In the genomic region with DNA sequence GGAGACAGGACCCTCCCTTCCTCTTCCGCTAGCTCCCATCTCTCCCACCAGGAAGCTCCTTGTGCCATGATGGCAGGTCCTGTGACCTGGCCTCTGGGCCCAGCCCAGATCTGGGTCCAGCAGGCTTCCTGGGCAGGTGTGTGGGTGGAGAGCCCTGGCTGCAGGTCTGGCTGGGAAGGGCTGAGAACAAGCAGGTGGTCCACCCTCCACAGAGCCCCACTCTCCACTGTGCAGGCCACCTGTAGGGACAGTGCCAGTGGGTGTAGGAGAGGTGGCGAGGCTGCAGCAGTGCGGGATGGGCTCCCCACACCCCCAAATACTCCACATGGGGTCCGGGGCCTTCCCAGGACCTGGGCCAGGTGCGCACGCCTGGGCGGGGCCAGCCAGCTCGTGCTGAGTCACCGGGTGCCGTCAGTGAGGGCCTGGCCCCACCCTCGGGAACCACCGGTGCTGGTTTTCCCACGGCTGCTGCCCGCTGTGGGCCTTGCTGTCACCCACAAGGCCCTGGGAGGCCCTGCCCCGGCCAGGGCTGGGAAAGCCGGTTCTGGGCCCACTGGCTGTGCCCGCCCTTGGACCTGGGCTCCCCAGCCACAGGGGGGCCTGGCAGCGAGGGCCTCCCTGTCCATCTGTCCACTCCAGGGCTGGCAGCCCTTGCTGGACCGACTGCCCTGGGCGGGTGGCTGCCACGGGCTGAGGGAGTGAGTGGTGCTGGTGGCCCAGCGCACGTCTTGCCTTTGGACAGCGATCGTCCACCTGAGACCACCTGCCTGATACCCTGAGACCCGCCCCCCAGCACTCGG, we compare ENCODE assay signal across 2 cellular contexts.
TF ChIP-seq lines count a peak whose summit lies in the region.

No MANE protein-coding gene starts in this region.

TF ChIP-seq in HEK293, 187 proteins besides CTCF, POLR2A, EP300 and RAD21 (continued from another document):
- TF ChIP-seq, protein P1, sequence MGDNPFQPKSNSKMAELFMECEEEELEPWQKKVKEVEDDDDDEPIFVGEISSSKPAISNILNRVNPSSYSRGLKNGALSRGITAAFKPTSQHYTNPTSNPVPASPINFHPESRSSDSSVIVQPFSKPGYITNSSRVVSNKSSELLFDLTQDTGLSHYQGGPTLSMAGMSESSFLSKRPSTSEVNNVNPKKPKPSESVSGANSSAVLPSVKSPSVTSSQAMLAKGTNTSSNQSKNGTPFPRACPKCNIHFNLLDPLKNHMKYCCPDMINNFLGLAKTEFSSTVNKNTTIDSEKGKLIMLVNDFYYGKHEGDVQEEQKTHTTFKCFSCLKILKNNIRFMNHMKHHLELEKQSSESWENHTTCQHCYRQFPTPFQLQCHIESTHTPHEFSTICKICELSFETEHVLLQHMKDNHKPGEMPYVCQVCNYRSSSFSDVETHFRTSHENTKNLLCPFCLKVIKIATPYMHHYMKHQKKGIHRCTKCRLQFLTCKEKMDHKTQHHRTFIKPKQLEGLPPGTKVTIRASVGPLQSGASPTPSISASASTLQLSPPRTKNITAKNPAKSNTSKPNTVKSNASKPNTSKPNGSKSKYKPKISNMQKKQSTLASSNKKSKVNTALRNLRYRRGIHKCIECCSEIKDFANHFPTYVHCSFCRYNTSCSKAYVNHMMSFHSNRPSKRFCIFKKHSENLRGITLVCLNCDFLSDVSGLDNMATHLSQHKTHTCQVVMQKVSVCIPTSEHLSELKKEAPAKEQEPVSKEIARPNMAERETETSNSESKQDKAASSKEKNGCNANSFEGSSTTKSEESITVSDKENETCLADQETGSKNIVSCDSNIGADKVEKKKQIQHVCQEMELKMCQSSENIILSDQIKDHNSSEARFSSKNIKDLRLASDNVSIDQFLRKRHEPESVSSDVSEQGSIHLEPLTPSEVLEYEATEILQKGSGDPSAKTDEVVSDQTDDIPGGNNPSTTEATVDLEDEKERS (tag by site-specific recombination; IDR thresholded peaks at IDR 0.05) = no peak
- no peak for TF ChIP-seq MYNN (tag by site-specific recombination; IDR thresholded peaks at IDR 0.05; ENCODE audit: borderline replicate concordance)
- TF ChIP-seq, protein P2, sequence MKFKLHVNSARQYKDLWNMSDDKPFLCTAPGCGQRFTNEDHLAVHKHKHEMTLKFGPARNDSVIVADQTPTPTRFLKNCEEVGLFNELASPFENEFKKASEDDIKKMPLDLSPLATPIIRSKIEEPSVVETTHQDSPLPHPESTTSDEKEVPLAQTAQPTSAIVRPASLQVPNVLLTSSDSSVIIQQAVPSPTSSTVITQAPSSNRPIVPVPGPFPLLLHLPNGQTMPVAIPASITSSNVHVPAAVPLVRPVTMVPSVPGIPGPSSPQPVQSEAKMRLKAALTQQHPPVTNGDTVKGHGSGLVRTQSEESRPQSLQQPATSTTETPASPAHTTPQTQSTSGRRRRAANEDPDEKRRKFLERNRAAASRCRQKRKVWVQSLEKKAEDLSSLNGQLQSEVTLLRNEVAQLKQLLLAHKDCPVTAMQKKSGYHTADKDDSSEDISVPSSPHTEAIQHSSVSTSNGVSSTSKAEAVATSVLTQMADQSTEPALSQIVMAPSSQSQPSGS (tag by site-specific recombination; IDR thresholded peaks at IDR 0.05; ENCODE audit: low read depth) = no peak
- TF ChIP-seq, protein P3, sequence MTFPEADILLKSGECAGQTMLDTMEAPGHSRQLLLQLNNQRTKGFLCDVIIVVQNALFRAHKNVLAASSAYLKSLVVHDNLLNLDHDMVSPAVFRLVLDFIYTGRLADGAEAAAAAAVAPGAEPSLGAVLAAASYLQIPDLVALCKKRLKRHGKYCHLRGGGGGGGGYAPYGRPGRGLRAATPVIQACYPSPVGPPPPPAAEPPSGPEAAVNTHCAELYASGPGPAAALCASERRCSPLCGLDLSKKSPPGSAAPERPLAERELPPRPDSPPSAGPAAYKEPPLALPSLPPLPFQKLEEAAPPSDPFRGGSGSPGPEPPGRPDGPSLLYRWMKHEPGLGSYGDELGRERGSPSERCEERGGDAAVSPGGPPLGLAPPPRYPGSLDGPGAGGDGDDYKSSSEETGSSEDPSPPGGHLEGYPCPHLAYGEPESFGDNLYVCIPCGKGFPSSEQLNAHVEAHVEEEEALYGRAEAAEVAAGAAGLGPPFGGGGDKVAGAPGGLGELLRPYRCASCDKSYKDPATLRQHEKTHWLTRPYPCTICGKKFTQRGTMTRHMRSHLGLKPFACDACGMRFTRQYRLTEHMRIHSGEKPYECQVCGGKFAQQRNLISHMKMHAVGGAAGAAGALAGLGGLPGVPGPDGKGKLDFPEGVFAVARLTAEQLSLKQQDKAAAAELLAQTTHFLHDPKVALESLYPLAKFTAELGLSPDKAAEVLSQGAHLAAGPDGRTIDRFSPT (tag by site-specific recombination; IDR thresholded peaks at IDR 0.05) = peak; percentile 36; the same call in 1 of the 2 replicates
- no peak for TF ChIP-seq ZNF274 (IDR thresholded peaks at IDR 0.05; ENCODE audit: low read length)
- TF ChIP-seq ZNF274 (tag by site-specific recombination; IDR thresholded peaks at IDR 0.05; ENCODE audit: borderline replicate concordance) = no peak
- no peak for TF ChIP-seq MEIS1 (CRISPR knock-in tag; IDR thresholded peaks at IDR 0.05; ENCODE audit: borderline replicate concordance)
- TF ChIP-seq ZNF114 (tag by site-specific recombination; IDR thresholded peaks at IDR 0.05) = no peak
- TF ChIP-seq ZNF311 (tag by site-specific recombination; IDR thresholded peaks at IDR 0.05; ENCODE audit: borderline replicate concordance) = no peak
- TF ChIP-seq, protein P4, sequence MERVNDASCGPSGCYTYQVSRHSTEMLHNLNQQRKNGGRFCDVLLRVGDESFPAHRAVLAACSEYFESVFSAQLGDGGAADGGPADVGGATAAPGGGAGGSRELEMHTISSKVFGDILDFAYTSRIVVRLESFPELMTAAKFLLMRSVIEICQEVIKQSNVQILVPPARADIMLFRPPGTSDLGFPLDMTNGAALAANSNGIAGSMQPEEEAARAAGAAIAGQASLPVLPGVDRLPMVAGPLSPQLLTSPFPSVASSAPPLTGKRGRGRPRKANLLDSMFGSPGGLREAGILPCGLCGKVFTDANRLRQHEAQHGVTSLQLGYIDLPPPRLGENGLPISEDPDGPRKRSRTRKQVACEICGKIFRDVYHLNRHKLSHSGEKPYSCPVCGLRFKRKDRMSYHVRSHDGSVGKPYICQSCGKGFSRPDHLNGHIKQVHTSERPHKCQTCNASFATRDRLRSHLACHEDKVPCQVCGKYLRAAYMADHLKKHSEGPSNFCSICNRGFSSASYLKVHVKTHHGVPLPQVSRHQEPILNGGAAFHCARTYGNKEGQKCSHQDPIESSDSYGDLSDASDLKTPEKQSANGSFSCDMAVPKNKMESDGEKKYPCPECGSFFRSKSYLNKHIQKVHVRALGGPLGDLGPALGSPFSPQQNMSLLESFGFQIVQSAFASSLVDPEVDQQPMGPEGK (tag by site-specific recombination; IDR thresholded peaks at IDR 0.05) = no peak
- no peak for TF ChIP-seq ZNF175 (tag by site-specific recombination; IDR thresholded peaks at IDR 0.05)
- TF ChIP-seq ZNF670 (tag by site-specific recombination; IDR thresholded peaks at IDR 0.05; ENCODE audit: low read depth) = no peak
- TF ChIP-seq ZBTB8A (tag by site-specific recombination; IDR thresholded peaks at IDR 0.05) = peak; percentile 14; the same call in 1 of the 2 replicates
- TF ChIP-seq ZNF596 (tag by site-specific recombination; IDR thresholded peaks at IDR 0.05) = no peak
- no peak for TF ChIP-seq ZNF121 (tag by site-specific recombination; IDR thresholded peaks at IDR 0.05)

TF ChIP-seq in K562, 482 proteins besides CTCF, POLR2A, EP300 and RAD21 (continued from another document):
- TF ChIP-seq BRCA1 (IDR thresholded peaks at IDR 0.05) (no peak), BRCA1 (CRISPR knock-in tag; IDR thresholded peaks at IDR 0.05) (0 out of 2 replicates have a peak, but pooled peaks have one; percentile 52), ZEB2 (IDR thresholded peaks at IDR 0.05) (peak; percentile 49; the same call in 1 of the 2 replicates), POLR2G (IDR thresholded peaks at IDR 0.05; ENCODE audit: low read depth, low read length) (0 out of 2 replicates have a peak, but pooled peaks have one; percentile 26), ZFX (CRISPR knock-in tag; IDR thresholded peaks at IDR 0.05) (peak; percentile 30), ADNP (tag; IDR thresholded peaks at IDR 0.05) (no peak), CREM (IDR thresholded peaks at IDR 0.05; ENCODE audit: low read depth) (peak; percentile 9; the same call in 1 of the 2 replicates), HDAC1 (IDR thresholded peaks at IDR 0.05) (no peak), MAZ (CRISPR knock-in tag; conservative IDR thresholded peaks at IDR 0.05 in 1 of 2, IDR thresholded peaks at IDR 0.05 in 1 of 2) (peak in 1 of 2 experiments; percentile 72; a peak in 2 of 4 replicates), ZNF316 (IDR thresholded peaks at IDR 0.05) (peak; percentile 53; the same call in 1 of the 2 replicates), MAFG (tag; conservative IDR thresholded peaks at IDR 0.05) (0 out of 2 replicates have a peak, but pooled peaks have one; percentile 21), FIP1L1 (IDR thresholded peaks at IDR 0.05; ENCODE audit: low read depth, low read length, poor library complexity, severe bottlenecking) (no peak), C11orf30 (IDR thresholded peaks at IDR 0.05; ENCODE audit: low read depth) (peak; percentile 91)
- TF ChIP-seq, protein P5, sequence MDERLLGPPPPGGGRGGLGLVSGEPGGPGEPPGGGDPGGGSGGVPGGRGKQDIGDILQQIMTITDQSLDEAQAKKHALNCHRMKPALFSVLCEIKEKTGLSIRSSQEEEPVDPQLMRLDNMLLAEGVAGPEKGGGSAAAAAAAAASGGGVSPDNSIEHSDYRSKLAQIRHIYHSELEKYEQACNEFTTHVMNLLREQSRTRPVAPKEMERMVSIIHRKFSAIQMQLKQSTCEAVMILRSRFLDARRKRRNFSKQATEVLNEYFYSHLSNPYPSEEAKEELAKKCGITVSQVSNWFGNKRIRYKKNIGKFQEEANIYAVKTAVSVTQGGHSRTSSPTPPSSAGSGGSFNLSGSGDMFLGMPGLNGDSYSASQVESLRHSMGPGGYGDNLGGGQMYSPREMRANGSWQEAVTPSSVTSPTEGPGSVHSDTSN (CRISPR knock-in tag; IDR thresholded peaks at IDR 0.05; ENCODE audit: low read depth) = no peak
- TF ChIP-seq, protein P5 (tag; conservative IDR thresholded peaks at IDR 0.05; ENCODE audit: low read depth) = no peak
- TF ChIP-seq, protein P6, sequence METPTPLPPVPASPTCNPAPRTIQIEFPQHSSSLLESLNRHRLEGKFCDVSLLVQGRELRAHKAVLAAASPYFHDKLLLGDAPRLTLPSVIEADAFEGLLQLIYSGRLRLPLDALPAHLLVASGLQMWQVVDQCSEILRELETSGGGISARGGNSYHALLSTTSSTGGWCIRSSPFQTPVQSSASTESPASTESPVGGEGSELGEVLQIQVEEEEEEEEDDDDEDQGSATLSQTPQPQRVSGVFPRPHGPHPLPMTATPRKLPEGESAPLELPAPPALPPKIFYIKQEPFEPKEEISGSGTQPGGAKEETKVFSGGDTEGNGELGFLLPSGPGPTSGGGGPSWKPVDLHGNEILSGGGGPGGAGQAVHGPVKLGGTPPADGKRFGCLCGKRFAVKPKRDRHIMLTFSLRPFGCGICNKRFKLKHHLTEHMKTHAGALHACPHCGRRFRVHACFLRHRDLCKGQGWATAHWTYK (CRISPR knock-in tag; IDR thresholded peaks at IDR 0.05) = no peak
- TF ChIP-seq, protein P7, sequence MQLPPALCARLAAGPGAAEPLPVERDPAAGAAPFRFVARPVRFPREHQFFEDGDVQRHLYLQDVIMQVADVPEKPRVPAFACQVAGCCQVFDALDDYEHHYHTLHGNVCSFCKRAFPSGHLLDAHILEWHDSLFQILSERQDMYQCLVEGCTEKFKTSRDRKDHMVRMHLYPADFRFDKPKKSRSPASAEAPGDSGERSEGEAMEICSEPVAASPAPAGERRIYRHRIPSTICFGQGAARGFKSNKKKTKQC (CRISPR knock-in tag; IDR thresholded peaks at IDR 0.05) = peak; percentile 44; the same call in 1 of the 2 replicates
- TF ChIP-seq, protein P8, sequence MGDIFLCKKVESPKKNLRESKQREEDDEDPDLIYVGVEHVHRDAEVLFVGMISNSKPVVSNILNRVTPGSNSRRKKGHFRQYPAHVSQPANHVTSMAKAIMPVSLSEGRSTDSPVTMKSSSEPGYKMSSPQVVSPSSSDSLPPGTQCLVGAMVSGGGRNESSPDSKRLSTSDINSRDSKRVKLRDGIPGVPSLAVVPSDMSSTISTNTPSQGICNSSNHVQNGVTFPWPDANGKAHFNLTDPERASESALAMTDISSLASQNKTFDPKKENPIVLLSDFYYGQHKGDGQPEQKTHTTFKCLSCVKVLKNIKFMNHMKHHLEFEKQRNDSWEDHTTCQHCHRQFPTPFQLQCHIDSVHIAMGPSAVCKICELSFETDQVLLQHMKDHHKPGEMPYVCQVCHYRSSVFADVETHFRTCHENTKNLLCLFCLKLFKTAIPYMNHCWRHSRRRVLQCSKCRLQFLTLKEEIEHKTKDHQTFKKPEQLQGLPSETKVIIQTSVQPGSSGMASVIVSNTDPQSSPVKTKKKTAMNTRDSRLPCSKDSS (IDR thresholded peaks at IDR 0.05; ENCODE audit: low read depth, partially characterized antibody) = no peak
